8 cellular contexts compared by ENCODE assay signal in the genomic region with DNA sequence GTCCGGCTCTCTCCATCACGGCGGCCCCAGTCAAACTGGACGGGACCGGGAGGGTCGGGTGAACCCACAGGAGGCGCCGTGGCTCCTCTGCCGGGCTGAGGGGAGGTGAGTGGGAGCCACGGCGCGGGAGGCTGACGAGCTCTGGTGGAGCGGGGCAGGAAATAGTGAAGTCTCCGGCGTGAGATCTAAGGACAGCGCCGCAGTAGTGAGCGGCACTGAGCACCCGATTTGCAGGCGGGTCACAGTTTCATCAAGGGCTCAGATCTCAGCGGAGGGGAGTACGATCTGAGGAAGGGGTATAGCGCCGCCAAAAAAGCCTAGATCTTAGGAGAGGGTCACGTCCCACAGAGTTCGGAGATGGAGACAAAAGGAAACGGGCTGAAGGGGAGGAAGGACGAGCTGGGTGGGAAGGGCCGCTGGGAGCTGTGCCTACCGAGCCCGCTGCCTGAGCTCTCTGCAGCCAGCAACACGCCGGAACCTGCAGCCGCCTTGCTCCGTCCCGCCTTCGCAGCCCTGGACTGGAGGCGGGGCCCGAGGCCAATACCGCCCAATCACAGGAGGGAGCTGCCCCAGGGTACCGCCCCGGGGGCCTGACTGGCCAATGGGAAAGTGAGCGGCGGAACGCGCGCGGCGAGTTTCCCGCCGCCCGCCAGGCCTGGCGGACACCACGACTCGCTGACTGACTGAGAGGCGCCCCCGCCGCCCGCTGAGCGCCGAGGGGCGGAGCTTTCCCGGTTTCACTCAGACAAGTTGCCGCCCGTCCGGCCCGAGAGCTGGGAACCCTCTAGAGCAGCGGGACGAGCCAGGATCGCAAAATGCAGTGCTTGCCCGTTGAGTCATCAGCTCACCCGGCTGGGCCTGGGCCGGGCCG. TPM values are rescaled to one million over a fixed set of nuclear protein-coding genes. Genes with fewer than 3 reads are reported as not detected.
DNase-seq lines count a peak whose midpoint lies in the region; ATAC-seq and TF ChIP-seq lines count a peak whose summit lies in the region.

No MANE protein-coding gene starts in this region.

- in situ Hi-C loops in mammary epithelial cell (cut with MboI; ENCODE audit: low sequenced_read_pairs in 2 of 2) = no loop called here

- BruUV-seq in mammary epithelial cell (replicated peaks; lab: Mats Ljungman, UMichigan) = TSS peak; percentile 72

- ATAC-seq in GM18907 (IDR thresholded peaks at IDR 0.05; ENCODE audit: unreplicated experiment) (peak; percentile 89), HG03139 (IDR thresholded peaks at IDR 0.05; ENCODE audit: unreplicated experiment) (peak; percentile 89)

- H3K4me3 ChIP-seq in WERI-Rb-1 (ENCODE audit: low read depth, low read length) (peak overlapping the region; percentile 72), mammary epithelial cell (replicated peaks in 1 of 3; ENCODE audit: insufficient read depth in 1 of 3, low read depth in 2 of 3, low read length in 3 of 3) (peak overlapping the region; percentile 53 to 99 (median 82)), iPS-20b (ENCODE audit: low read length) (peak overlapping the region; percentile 84), skin epidermis (peak overlapping the region; percentile 55 to 71 (median 66))

- TF ChIP-seq CTCF in WERI-Rb-1 (IDR thresholded peaks at IDR 0.05; ENCODE audit: low read depth, low read length) (no peak), mammary epithelial cell (conservative IDR thresholded peaks at IDR 0.05 in 1 of 2, IDR thresholded peaks at IDR 0.05 in 1 of 2; ENCODE audit: extremely low read depth in 1 of 2, insufficient read depth in 1 of 2, low read depth in 1 of 2, low read length in 2 of 2) (peak in 1 of 2 donors; percentile 1)

- dilution Hi-C loops in mammary epithelial cell (cut with HindIII; ENCODE audit: low sequenced_read_pairs) = no loop called here

- H3K27ac ChIP-seq in WERI-Rb-1 (peak overlapping the region; percentile 95), mammary epithelial cell (ENCODE audit: insufficient read depth, low read depth, low read length) (peak overlapping the region; percentile 98), iPS-20b (ENCODE audit: low read length) (no peak overlapping the region), skin epidermis (peak overlapping the region; percentile 78 to 98 (median 95))

- peaks cover 37% of the 10 kb centered on the region for H3K4me1 ChIP-seq in mammary epithelial cell (ENCODE audit: insufficient read depth, low read length)
- peaks cover 2% of the 10 kb centered on the region; the same call in 1 of the 2 replicates for H3K4me1 ChIP-seq in iPS-20b (ENCODE audit: insufficient read depth, low read length)

- H3K9ac ChIP-seq in mammary epithelial cell (ENCODE audit: insufficient read depth, low read length) = peak overlapping the region; percentile 99
- peak overlapping the region; percentile 84 for H3K9ac ChIP-seq in iPS-20b (ENCODE audit: low read depth, low read length)

- 1% methylated on average over 33 of the region's 75 CpGs for WGBS in mammary epithelial cell (ENCODE audit: low coverage, missing lambda C conversion rate)

- H3K36me3 ChIP-seq in WERI-Rb-1 = no peaks in the 10 kb centered on the region
- peaks cover 4% of the 10 kb centered on the region for H3K36me3 ChIP-seq in mammary epithelial cell (ENCODE audit: insufficient read depth, low read length)
- no peaks in the 10 kb centered on the region for H3K36me3 ChIP-seq in iPS-20b (ENCODE audit: insufficient read depth, low read depth, low read length)

- no peak overlapping the region for H2AFZ ChIP-seq in mammary epithelial cell (ENCODE audit: low read depth, low read length)

- no peaks in the 10 kb centered on the region for H3K27me3 ChIP-seq in WERI-Rb-1 (ENCODE audit: insufficient read depth, low read depth, severe bottlenecking)
- H3K27me3 ChIP-seq in mammary epithelial cell (ENCODE audit: insufficient read depth, low read length) = no peaks in the 10 kb centered on the region
- H3K27me3 ChIP-seq in iPS-20b (ENCODE audit: insufficient read depth, low read length) = peaks cover 17% of the 10 kb centered on the region

- no peaks in the 10 kb centered on the region for H4K20me1 ChIP-seq in mammary epithelial cell (ENCODE audit: insufficient read depth, low read length)

- H3K79me2 ChIP-seq in mammary epithelial cell (ENCODE audit: insufficient read depth, low read length) = peaks cover 20% of the 10 kb centered on the region

- intact Hi-C loops in mammary epithelial cell (cut with micrococcal nuclease) = loop anchor here (1.0 to 5.0 kb wide), 2 partner anchors 12 to 168 kb away; partner anchors contain the start of gene ARID1A

- H3K4me2 ChIP-seq in mammary epithelial cell (ENCODE audit: insufficient read depth, low read depth, low read length) = peak overlapping the region; percentile 82

- H3K9me3 ChIP-seq in WERI-Rb-1 (ENCODE audit: severe bottlenecking) = no peaks in the 10 kb centered on the region
- no peaks in the 10 kb centered on the region for H3K9me3 ChIP-seq in mammary epithelial cell (replicated peaks; ENCODE audit: insufficient read depth, low read length)
- no peaks in the 10 kb centered on the region for H3K9me3 ChIP-seq in iPS-20b (ENCODE audit: insufficient read depth, low read depth, low read length)

- DNase-seq in AG08395 (ENCODE audit: low spot score) (peak; percentile 96), NCI-H2196 treated with DMSO at 0.1 percent for 48 hours (lab: John Stamatoyannopoulos, UW; ENCODE audit: unreplicated experiment) (peak; percentile 91), WERI-Rb-1 (peak; percentile 97), mammary epithelial cell (peak; percentile 98)

- CTCF ChIA-PET in mammary epithelial cell (lab: Charles Lee; ENCODE audit: low non-redundant PET) = interaction anchor here (0.6 kb wide), 1 partner anchor 365 kb away, joined by 6 read pairs; no protein-coding TSS in a partner anchor

RNA-seq across cellular contexts. Expression of gene SFN, which starts 1.9 kb away (rescaled TPM):
- total RNA-seq in mammary epithelial cell = 1,000 to 10,000 TPM; 1,135 to 2,555 TPM
- polyA plus RNA-seq in mammary epithelial cell = 2,641 TPM
- 1,141 TPM for polyA minus RNA-seq in mammary epithelial cell

RNA-seq across cellular contexts. Expression of gene GPN2, which starts 25.2 kb away (rescaled TPM):
- total RNA-seq in mammary epithelial cell = 10 to 100 TPM; 14.7 to 48.3 TPM
- polyA plus RNA-seq in mammary epithelial cell = 39.5 TPM
- 62.3 TPM for polyA minus RNA-seq in mammary epithelial cell

RNA-seq across cellular contexts. Expression of gene GPATCH3, which starts 35.4 kb away (rescaled TPM):
- total RNA-seq in mammary epithelial cell = 10 to 100 TPM; 10.8 to 19.4 TPM
- polyA plus RNA-seq in mammary epithelial cell = 8.2 TPM
- 19.7 TPM for polyA minus RNA-seq in mammary epithelial cell

RNA-seq across cellular contexts. Expression of gene ZDHHC18, which starts 38.4 kb away (rescaled TPM):
- 10 to 100 TPM; 14.2 to 20.2 TPM for total RNA-seq in mammary epithelial cell
- polyA plus RNA-seq in mammary epithelial cell = 24.5 TPM
- polyA minus RNA-seq in mammary epithelial cell = 19.8 TPM

RNA-seq across cellular contexts. Expression of gene NR0B2, which starts 48.9 kb away (rescaled TPM):
- total RNA-seq in mammary epithelial cell = not detected
- not detected for polyA plus RNA-seq in mammary epithelial cell
- not detected for polyA minus RNA-seq in mammary epithelial cell
